Comparison of ENCODE assay signal across 8 cellular contexts in the genomic region with DNA sequence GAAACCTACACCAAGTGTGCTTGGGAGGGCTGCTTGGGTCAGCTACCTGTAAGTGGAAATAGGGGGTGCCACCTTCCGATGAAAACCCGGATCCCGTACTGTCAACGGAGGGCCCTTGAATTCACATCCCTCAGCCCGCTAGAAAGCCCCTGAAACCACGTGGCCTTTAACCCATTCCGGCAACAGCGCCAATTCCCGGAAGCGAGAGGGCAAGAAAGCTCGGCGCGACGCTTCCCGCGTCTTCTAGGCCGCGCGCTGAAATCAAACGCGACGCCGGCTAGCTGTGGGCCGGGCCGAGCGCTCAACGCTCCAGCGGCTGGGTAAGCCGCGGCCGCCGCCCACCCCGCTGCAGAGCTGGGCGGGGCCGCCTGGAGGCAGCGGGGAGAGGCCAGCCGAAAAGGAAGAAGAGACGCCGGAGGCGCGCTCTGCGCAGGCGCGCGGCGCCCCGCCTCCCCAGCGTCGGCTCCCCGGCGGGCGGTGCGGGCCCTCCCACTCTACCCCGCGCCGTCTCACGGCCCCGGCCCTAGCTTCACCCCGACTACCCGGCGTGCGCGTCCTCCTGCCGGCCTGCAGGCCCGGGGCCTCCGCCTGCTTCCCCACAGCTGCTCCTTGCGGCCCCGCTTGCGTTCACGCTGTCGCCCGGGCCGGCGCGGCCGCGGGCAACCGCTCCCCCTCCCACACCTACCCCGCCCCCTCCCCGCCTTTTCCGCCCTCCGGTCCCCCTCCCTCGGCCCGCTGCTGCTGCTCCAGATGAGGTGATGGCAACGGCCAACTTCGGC. TPM values are rescaled to one million over a fixed set of nuclear protein-coding genes. Genes with fewer than 3 reads are reported as not detected.
DNase-seq lines count a peak whose midpoint lies in the region; ATAC-seq and TF ChIP-seq lines count a peak whose summit lies in the region.

A gene (plus strand): TSS at position 492 of the 779 bp plus-strand sequence. CDS start 267 bp downstream, at position 759.

- H3K4me1 Mint-ChIP-seq in endothelial cell (ENCODE audit: unreplicated experiment) (peaks cover 21% of the 10 kb centered on the region), mesothelial cell of epicardium (peaks cover 33% of the 10 kb centered on the region)

- H3K27me3 Mint-ChIP-seq in endothelial cell (ENCODE audit: unreplicated experiment) (peaks cover 9% of the 10 kb centered on the region), mesothelial cell of epicardium (ENCODE audit: low read depth) (no peaks in the 10 kb centered on the region)

- H3K79me2 ChIP-seq in OCI-LY1 (ENCODE audit: insufficient read depth, low read length), result peaks cover 44% of the 10 kb centered on the region

- H3F3A ChIP-seq in OCI-LY1 (ENCODE audit: insufficient read depth, low read length), result no peaks in the 10 kb centered on the region

- peak within 1 kb of the TSS; percentile 87 for H3K4me2 ChIP-seq in OCI-LY1 (ENCODE audit: low read length)

- H3K9me3 ChIP-seq in OCI-LY1 (ENCODE audit: low read length), result no peaks in the 10 kb centered on the region

- H3K27me3 ChIP-seq in OCI-LY1 (ENCODE audit: insufficient read depth, low read length), result no peaks in the 10 kb centered on the region

- peak within 1 kb of the TSS; percentile 74 for H3K27ac ChIP-seq in OCI-LY1 (ENCODE audit: low read depth, low read length, poor library complexity, severe bottlenecking)

- H4K20me1 ChIP-seq in OCI-LY1 (ENCODE audit: insufficient read depth, low read length), result peaks cover 1% of the 10 kb centered on the region; the same call in 1 of the 2 replicates

- TF ChIP-seq CTCF in OCI-LY1 (IDR thresholded peaks at IDR 0.05; ENCODE audit: low read length) (no peak), endothelial cell (IDR thresholded peaks at IDR 0.05; ENCODE audit: unreplicated experiment) (no peak), mesothelial cell of epicardium (IDR thresholded peaks at IDR 0.05; ENCODE audit: unreplicated experiment) (no peak)

- no peaks in the 10 kb centered on the region for H3K9me2 ChIP-seq in OCI-LY1 (ENCODE audit: low read depth, low read length)

- H3K4me3 ChIP-seq in OCI-LY1 (ENCODE audit: low read depth, low read length, poor library complexity, severe bottlenecking), result peak within 1 kb of the TSS; percentile 96

- peak within 1 kb of the TSS; percentile 96 for H3K4me3 Mint-ChIP-seq in endothelial cell (ENCODE audit: unreplicated experiment)
- peak within 1 kb of the TSS; percentile 92 for H3K4me3 Mint-ChIP-seq in mesothelial cell of epicardium

- peaks cover 38% of the 10 kb centered on the region for H3K4me1 ChIP-seq in OCI-LY1 (ENCODE audit: insufficient read depth, low read length, severe bottlenecking)

- peak within 1 kb of the TSS; percentile 73 for H2AFZ ChIP-seq in OCI-LY1 (ENCODE audit: low read length)

- peak within 1 kb of the TSS; percentile 87 for H3K27ac Mint-ChIP-seq in endothelial cell (ENCODE audit: unreplicated experiment)
- peak within 1 kb of the TSS; percentile 92 for H3K27ac Mint-ChIP-seq in mesothelial cell of epicardium

- ATAC-seq in GM21526 (IDR thresholded peaks at IDR 0.05; ENCODE audit: low FRiP score, unreplicated experiment), result peak; percentile 87

- peaks cover 4% of the 10 kb centered on the region for H3K36me3 Mint-ChIP-seq in endothelial cell (ENCODE audit: low read depth, unreplicated experiment)
- H3K36me3 Mint-ChIP-seq in mesothelial cell of epicardium, result no peaks in the 10 kb centered on the region

- H3K36me3 ChIP-seq in OCI-LY1 (ENCODE audit: insufficient read depth, low read length), result peaks cover 22% of the 10 kb centered on the region

- no peaks in the 10 kb centered on the region for H3K9me3 Mint-ChIP-seq in endothelial cell (ENCODE audit: unreplicated experiment)
- H3K9me3 Mint-ChIP-seq in mesothelial cell of epicardium, result no peaks in the 10 kb centered on the region

- peak within 1 kb of the TSS; percentile 93 for H3K9ac ChIP-seq in OCI-LY1 (ENCODE audit: low read length)

- peak; percentile 90 for DNase-seq in DMS 273 treated with DMSO at 0.1 percent for 48 hours (lab: John Stamatoyannopoulos, UW)
- DNase-seq in HuH-7 (ENCODE audit: low spot score), result peak; percentile 86
- DNase-seq in activated CD8-positive, alpha-beta memory T cell treated with anti-CD3 and anti-CD28 coated beads, Interleukin-2, amount 50 U/mL, for 4 hours, result peak; percentile 91
- peak; percentile 89 for DNase-seq in endothelial cell (ENCODE audit: low spot score)
- peak; percentile 87 to 92 for DNase-seq in mesothelial cell of epicardium (ENCODE audit: low spot score in 2 of 2, unreplicated experiment in 2 of 2)
- DNase-seq in stimulated activated CD8-positive, alpha-beta memory T cell treated with anti-CD3 and anti-CD28 coated beads, Interleukin-15, amount 100 ng/mL, for 4 hours (ENCODE audit: low read depth in 2 of 2), result peak; percentile 82 to 92

RNA-seq across cellular contexts. Expression of the gene that starts here (rescaled TPM):
- 56.8 TPM for total RNA-seq in endothelial cell (ENCODE audit: unreplicated experiment)
- 54.4 to 59.0 TPM (median 56.9 TPM) in 3 replicates for total RNA-seq in mesothelial cell of epicardium

Comparison
In these comparisons a context has a peak if more than half of its experiments do, and no peak if none do; other contexts are left out.
1. Peak in every context shown above with its lines: DNase-seq, ATAC-seq, H3K4me3 ChIP-seq and H3K27ac ChIP-seq.